In the genomic region with DNA sequence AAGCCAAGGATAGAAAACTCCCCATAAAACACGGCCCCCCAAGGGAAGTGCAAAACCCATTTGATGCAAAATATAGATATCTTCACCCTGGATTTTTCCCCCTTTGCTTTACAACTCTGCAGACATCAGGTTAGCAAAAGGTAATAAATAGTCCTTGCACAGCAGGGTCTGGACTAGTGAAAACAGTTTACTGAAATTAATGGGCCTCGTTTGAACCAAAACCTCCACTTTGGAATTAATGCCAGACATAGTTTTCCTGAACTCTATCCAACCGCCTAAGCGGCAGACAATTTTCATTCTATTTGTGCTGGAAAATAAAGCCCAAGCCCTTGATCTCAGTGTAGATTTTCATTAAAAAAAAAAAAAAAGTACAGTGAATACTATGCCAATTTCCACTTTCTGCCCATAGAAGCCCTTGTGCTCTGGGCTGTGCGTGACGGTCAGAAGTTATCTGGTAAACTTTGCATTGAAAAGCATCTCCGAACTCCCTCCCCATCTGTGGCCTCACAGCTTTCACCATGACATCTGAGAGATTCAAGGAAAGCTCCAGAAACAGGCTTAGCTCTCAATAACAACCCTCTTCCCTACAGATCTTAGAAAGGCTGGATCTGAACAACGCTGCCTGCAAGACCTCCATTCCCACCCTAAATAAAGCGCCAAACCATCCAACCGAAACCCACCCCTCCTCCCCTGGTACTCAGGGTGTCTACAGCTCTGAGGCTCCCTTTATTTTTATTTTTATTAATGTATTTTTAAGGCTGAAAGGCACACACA, we compare ENCODE assay signal across 1 cellular context.
A peak's percentile ranks its signal among the peaks of the same experiment; 100 is the strongest.
TF ChIP-seq lines count a peak whose summit lies in the region.

No MANE protein-coding gene starts in this region.

TF ChIP-seq in GM12878, 131 proteins besides CTCF, POLR2A, EP300 and RAD21 (continued from another document):
- TF ChIP-seq, protein P1, sequence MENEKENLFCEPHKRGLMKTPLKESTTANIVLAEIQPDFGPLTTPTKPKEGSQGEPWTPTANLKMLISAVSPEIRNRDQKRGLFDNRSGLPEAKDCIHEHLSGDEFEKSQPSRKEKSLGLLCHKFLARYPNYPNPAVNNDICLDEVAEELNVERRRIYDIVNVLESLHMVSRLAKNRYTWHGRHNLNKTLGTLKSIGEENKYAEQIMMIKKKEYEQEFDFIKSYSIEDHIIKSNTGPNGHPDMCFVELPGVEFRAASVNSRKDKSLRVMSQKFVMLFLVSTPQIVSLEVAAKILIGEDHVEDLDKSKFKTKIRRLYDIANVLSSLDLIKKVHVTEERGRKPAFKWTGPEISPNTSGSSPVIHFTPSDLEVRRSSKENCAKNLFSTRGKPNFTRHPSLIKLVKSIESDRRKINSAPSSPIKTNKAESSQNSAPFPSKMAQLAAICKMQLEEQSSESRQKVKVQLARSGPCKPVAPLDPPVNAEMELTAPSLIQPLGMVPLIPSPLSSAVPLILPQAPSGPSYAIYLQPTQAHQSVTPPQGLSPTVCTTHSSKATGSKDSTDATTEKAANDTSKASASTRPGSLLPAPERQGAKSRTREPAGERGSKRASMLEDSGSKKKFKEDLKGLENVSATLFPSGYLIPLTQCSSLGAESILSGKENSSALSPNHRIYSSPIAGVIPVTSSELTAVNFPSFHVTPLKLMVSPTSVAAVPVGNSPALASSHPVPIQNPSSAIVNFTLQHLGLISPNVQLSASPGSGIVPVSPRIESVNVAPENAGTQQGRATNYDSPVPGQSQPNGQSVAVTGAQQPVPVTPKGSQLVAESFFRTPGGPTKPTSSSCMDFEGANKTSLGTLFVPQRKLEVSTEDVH (IDR thresholded peaks at IDR 0.05; ENCODE audit: low read depth, partially characterized antibody): no peak
- peak; percentile 14; the same call in 1 of the 2 replicates for TF ChIP-seq DPF2 (IDR thresholded peaks at IDR 0.05)
- peak; percentile 80; the same call in 1 of the 2 replicates for TF ChIP-seq PAX5 (IDR thresholded peaks at IDR 0.05; ENCODE audit: borderline replicate concordance, low read depth, low read length)
- TF ChIP-seq SMARCA5 (IDR thresholded peaks at IDR 0.05): peak; percentile 10; the same call in 1 of the 2 replicates
- TF ChIP-seq ZSCAN29 (IDR thresholded peaks at IDR 0.05): no peak
